20 cellular contexts compared by ENCODE assay signal in genomic region chr7:46600340-46600739, GRCh38.
DNase-seq lines count a peak whose midpoint lies in the region; ATAC-seq and TF ChIP-seq lines count a peak whose summit lies in the region.
"Had no signal": no experiment of that assay in that cellular context is flagged by ENCODE, and none has a peak within 500 bp of the region (broad histone marks: within the 10 kb centered on the region; RNA-seq: fewer than 3 reads in every experiment).

No MANE protein-coding gene starts in this region.

- no peak overlapping the region for H3K4me3 Mint-ChIP-seq in Caco-2 (ENCODE audit: unreplicated experiment)
- H3K4me3 Mint-ChIP-seq: activated CD4-positive, alpha-beta T cell treated with anti-CD3 and anti-CD28 coated beads, Interleukin-2, amount 10 ng/mL, durations not matched to agents 24 days and 14 days; activated naive CD4-positive, alpha-beta T cell treated with anti-CD3 and anti-CD28 coated beads, Interleukin-2, amount 50 U/mL, for 24 hours; brain; naive thymus-derived CD8-positive, alpha-beta T cell had no signal

- peak overlapping the region in 7 of 11 experiments; percentile 5 to 99 (median 96); a peak in 12 of 22 replicates for H3K27ac ChIP-seq in BLaER1 treated with 17β-estradiol and CSF1 and Interleukin-3, amounts not matched to agents 10 nM and 100 nM
- H3K27ac ChIP-seq in esophagus squamous epithelium = peak overlapping the region; percentile 9 to 69 (median 36)
- peak overlapping the region in 1 of 2 donors; percentile 67 for H3K27ac ChIP-seq in right atrium auricular region
- H3K27ac ChIP-seq in stomach = peak overlapping the region in 4 of 5 donors; percentile 24 to 53 (median 39)
- H3K27ac ChIP-seq: prostate gland had no signal

- TF ChIP-seq CTCF in esophagus squamous epithelium (IDR thresholded peaks at IDR 0.05) (no peak), right atrium auricular region (IDR thresholded peaks at IDR 0.05) (no peak), stomach (IDR thresholded peaks at IDR 0.05) (no peak), Caco-2 (IDR thresholded peaks at IDR 0.05; ENCODE audit: insufficient read depth in 1 of 2, low read depth in 1 of 2, low read length in 1 of 2, severe bottlenecking in 1 of 2, unreplicated experiment in 1 of 2) (no peak)

- peaks cover 27 to 70% (median 62%) of the 10 kb centered on the region in 10 experiments for H3K4me1 ChIP-seq in BLaER1 treated with 17β-estradiol and CSF1 and Interleukin-3, amounts not matched to agents 10 nM and 100 nM
- peaks cover 0 to 27% (median 11%) of the 10 kb centered on the region in 3 donors for H3K4me1 ChIP-seq in esophagus squamous epithelium
- peaks cover 0 to 29% of the 10 kb centered on the region in 2 donors for H3K4me1 ChIP-seq in right atrium auricular region
- H3K4me1 ChIP-seq in stomach = peaks cover 15 to 37% (median 24%) of the 10 kb centered on the region in 4 donors
- no peaks in the 10 kb centered on the region for H3K4me1 ChIP-seq in Caco-2
- H3K4me1 ChIP-seq: prostate gland had no signal

- 81 to 87% methylated on average over 5 of the region's 5 CpGs for WGBS in esophagus squamous epithelium, 2 donors
- WGBS in stomach, 5 donors = 80 to 93% (median 90%) methylated on average over 5 of the region's 5 CpGs

- no peak for TF ChIP-seq POLR2A in esophagus squamous epithelium (IDR thresholded peaks at IDR 0.05)
- TF ChIP-seq POLR2A in stomach (IDR thresholded peaks at IDR 0.05) = no peak

- H3K9me3 Mint-ChIP-seq in Caco-2 (ENCODE audit: unreplicated experiment) = no peaks in the 10 kb centered on the region
- H3K9me3 Mint-ChIP-seq: activated CD4-positive, alpha-beta T cell treated with anti-CD3 and anti-CD28 coated beads, Interleukin-2, amount 10 ng/mL, durations not matched to agents 24 days and 14 days; activated naive CD4-positive, alpha-beta T cell treated with anti-CD3 and anti-CD28 coated beads, Interleukin-2, amount 50 U/mL, for 24 hours had no signal

- no peak for ATAC-seq in HG02642 (IDR thresholded peaks at IDR 0.05; ENCODE audit: poor library complexity, unreplicated experiment)
- ATAC-seq: naive thymus-derived CD8-positive, alpha-beta T cell had no signal

- H3K27me3 ChIP-seq in BLaER1 treated with 17β-estradiol and CSF1 and Interleukin-3, amounts not matched to agents 10 nM and 100 nM = no peaks in the 10 kb centered on the region
- H3K27me3 ChIP-seq in esophagus squamous epithelium = no peaks in the 10 kb centered on the region
- H3K27me3 ChIP-seq in right atrium auricular region = no peaks in the 10 kb centered on the region
- H3K27me3 ChIP-seq in stomach = no peaks in the 10 kb centered on the region
- no peaks in the 10 kb centered on the region for H3K27me3 ChIP-seq in Caco-2 (replicated peaks; ENCODE audit: control insufficient read depth, insufficient read depth, low read length)
- H3K27me3 ChIP-seq: esophagus muscularis mucosa had no signal

- H3K36me3 ChIP-seq in BLaER1 treated with 17β-estradiol and CSF1 and Interleukin-3, amounts not matched to agents 10 nM and 100 nM = no peaks in the 10 kb centered on the region
- H3K36me3 ChIP-seq in esophagus squamous epithelium (no peaks in the 10 kb centered on the region), right atrium auricular region (no peaks in the 10 kb centered on the region), stomach (no peaks in the 10 kb centered on the region), Caco-2 (ENCODE audit: control insufficient read depth, insufficient read depth, low read length) (no peaks in the 10 kb centered on the region)
- H3K36me3 ChIP-seq: esophagus muscularis mucosa, prostate gland had no signal

- peaks cover 8% of the 10 kb centered on the region for H3K27me3 Mint-ChIP-seq in Caco-2 (ENCODE audit: insufficient read depth, unreplicated experiment)
- H3K27me3 Mint-ChIP-seq: activated CD4-positive, alpha-beta T cell treated with anti-CD3 and anti-CD28 coated beads, Interleukin-2, amount 10 ng/mL, durations not matched to agents 24 days and 14 days; activated naive CD4-positive, alpha-beta T cell treated with anti-CD3 and anti-CD28 coated beads, Interleukin-2, amount 50 U/mL, for 24 hours had no signal

- DNase-seq in esophagus squamous epithelium (lab: John Stamatoyannopoulos, UW) (no peak), right atrium auricular region (ENCODE audit: low spot score) (peak; percentile 86), stomach (no peak), hippocampal formation (lab: John Stamatoyannopoulos, UW) (no peak), Caco-2 (no peak), posterior cingulate gyrus (no peak)
- DNase-seq: activated CD4-positive, alpha-beta T cell treated with anti-CD3 and anti-CD28 coated beads, Interleukin-2, amount 10 ng/mL, durations not matched to agents 24 days and 14 days; activated T-cell treated with anti-CD3 and anti-CD28 coated beads, Interleukin-2, amount 50 U/mL, for 48 hours; naive thymus-derived CD8-positive, alpha-beta T cell; NCI-H1694; NCI-H446; NK-92 treated with Interleukin-12 subunit alpha and Interleukin-12 subunit beta, amount 100 ng/mL, for 24 hours; stimulated activated naive CD4-positive, alpha-beta T cell treated with Interleukin-2 at 50 U/mL for 16 hours; SW 1271 had no signal

- no peak overlapping the region for H3K4me3 ChIP-seq in BLaER1 treated with 17β-estradiol and CSF1 and Interleukin-3, amounts not matched to agents 10 nM and 100 nM
- H3K4me3 ChIP-seq in esophagus squamous epithelium (no peak overlapping the region), right atrium auricular region (no peak overlapping the region), stomach (no peak overlapping the region), Caco-2 (ENCODE audit: low read depth, low read length) (no peak overlapping the region)
- H3K4me3 ChIP-seq: esophagus muscularis mucosa, prostate gland had no signal

- H3K4me1 Mint-ChIP-seq in Caco-2 (ENCODE audit: low read depth, unreplicated experiment) = no peaks in the 10 kb centered on the region
- H3K4me1 Mint-ChIP-seq: activated CD4-positive, alpha-beta T cell treated with anti-CD3 and anti-CD28 coated beads, Interleukin-2, amount 10 ng/mL, durations not matched to agents 24 days and 14 days; activated naive CD4-positive, alpha-beta T cell treated with anti-CD3 and anti-CD28 coated beads, Interleukin-2, amount 50 U/mL, for 24 hours; naive thymus-derived CD8-positive, alpha-beta T cell had no signal

- TF ChIP-seq EP300 in stomach (IDR thresholded peaks at IDR 0.05) = no peak

- H4K20me1 ChIP-seq in BLaER1 treated with 17β-estradiol and CSF1 and Interleukin-3, amounts not matched to agents 10 nM and 100 nM = no peaks in the 10 kb centered on the region

- no peak overlapping the region for H3K27ac Mint-ChIP-seq in Caco-2 (ENCODE audit: unreplicated experiment)
- H3K27ac Mint-ChIP-seq: activated CD4-positive, alpha-beta T cell treated with anti-CD3 and anti-CD28 coated beads, Interleukin-2, amount 10 ng/mL, durations not matched to agents 24 days and 14 days; activated naive CD4-positive, alpha-beta T cell treated with anti-CD3 and anti-CD28 coated beads, Interleukin-2, amount 50 U/mL, for 24 hours; naive thymus-derived CD8-positive, alpha-beta T cell had no signal

- no peaks in the 10 kb centered on the region for H3K36me3 Mint-ChIP-seq in Caco-2 (ENCODE audit: insufficient read depth, unreplicated experiment)
- H3K36me3 Mint-ChIP-seq: activated naive CD4-positive, alpha-beta T cell treated with anti-CD3 and anti-CD28 coated beads, Interleukin-2, amount 50 U/mL, for 24 hours; brain; naive thymus-derived CD8-positive, alpha-beta T cell had no signal

- peak overlapping the region in 6 of 11 experiments; percentile 23 to 88 (median 34); a peak in 12 of 22 replicates for H3K4me2 ChIP-seq in BLaER1 treated with 17β-estradiol and CSF1 and Interleukin-3, amounts not matched to agents 10 nM and 100 nM

- intact Hi-C loops in esophagus squamous epithelium (cut with DNase I) = no loop called here
- intact Hi-C loops in stomach (cut with DNase I; ENCODE audit: low total_unique reads) = no loop called here
- intact Hi-C loops in Caco-2 (cut with micrococcal nuclease; ENCODE audit: unreplicated experiment) = no loop called here
- intact Hi-C loops in posterior cingulate gyrus (cut with DNase I) = no loop called here

- CTCF ChIA-PET in Caco-2 (lab: Charles Lee) = no interaction called here

- peaks cover 4 to 30% (median 13%) of the 10 kb centered on the region in 11 experiments; a peak in 15 of 22 replicates for H3K9me3 ChIP-seq in BLaER1 treated with 17β-estradiol and CSF1 and Interleukin-3, amounts not matched to agents 10 nM and 100 nM (replicated peaks in 1 of 11)
- H3K9me3 ChIP-seq in esophagus squamous epithelium (no peaks in the 10 kb centered on the region), right atrium auricular region (no peaks in the 10 kb centered on the region), stomach (no peaks in the 10 kb centered on the region), Caco-2 (no peaks in the 10 kb centered on the region)
- H3K9me3 ChIP-seq: esophagus muscularis mucosa, prostate gland had no signal

- POLR2A ChIA-PET in Caco-2 (lab: Charles Lee) = no interaction called here

- no TSS peak for BruUV-seq in Caco-2 (replicated peaks; lab: Mats Ljungman, UMichigan)

- peak overlapping the region in 2 of 11 experiments; percentile 4 to 16; a peak in 1 of 22 replicates for H3K9ac ChIP-seq in BLaER1 treated with 17β-estradiol and CSF1 and Interleukin-3, amounts not matched to agents 10 nM and 100 nM
